ENCODE assay signal across 8 cellular contexts in genomic region chr19:7069904-7070226, GRCh38. TPM values are rescaled to one million over a fixed set of nuclear protein-coding genes. Genes with fewer than 3 reads are reported as not detected.
DNase-seq lines count a peak whose midpoint lies in the region; ATAC-seq and TF ChIP-seq lines count a peak whose summit lies in the region.

No MANE protein-coding gene starts in this region.

- peak overlapping the region; percentile 77 for H3K27ac Mint-ChIP-seq in activated CD4-positive, alpha-beta T cell treated with anti-CD3 and anti-CD28 coated beads for 36 hours
- H3K27ac Mint-ChIP-seq in progenitor cell of endocrine pancreas, result peak overlapping the region; percentile 40

- POLR2A ChIA-PET in activated CD4-positive, alpha-beta T cell treated with anti-CD3 and anti-CD28 coated beads for 36 hours (lab: Charles Lee), result interaction anchor here (0.5 to 1.2 kb wide), 3 partner anchors 29 to 275 kb away, joined by 3 to 8 read pairs (median 6); no protein-coding TSS in a partner anchor

- TF ChIP-seq POLR2A in esophagus squamous epithelium (IDR thresholded peaks at IDR 0.05), result no peak

- H3K27me3 ChIP-seq in SJSA1 (replicated peaks), result no peaks in the 10 kb centered on the region
- H3K27me3 ChIP-seq in esophagus squamous epithelium, result no peaks in the 10 kb centered on the region

- peaks cover 9% of the 10 kb centered on the region for H3K9me3 ChIP-seq in SJSA1 (replicated peaks)
- H3K9me3 ChIP-seq in esophagus squamous epithelium, result peaks cover 0 to 3% (median 0%) of the 10 kb centered on the region in 3 donors

- H3K9me3 Mint-ChIP-seq in activated CD4-positive, alpha-beta T cell treated with anti-CD3 and anti-CD28 coated beads for 36 hours (ENCODE audit: low read depth), result peaks cover 2% of the 10 kb centered on the region
- H3K9me3 Mint-ChIP-seq in progenitor cell of endocrine pancreas (ENCODE audit: low read depth), result peaks cover 18% of the 10 kb centered on the region

- CTCF ChIA-PET in activated CD4-positive, alpha-beta T cell treated with anti-CD3 and anti-CD28 coated beads for 36 hours (lab: Charles Lee), result interaction anchor here (0.5 to 1.9 kb wide), 4 partner anchors 30 to 106 kb away, joined by 3 to 6 read pairs (median 6); no protein-coding TSS in a partner anchor

- peak overlapping the region; percentile 79 for H3K4me3 ChIP-seq in SJSA1
- peak overlapping the region; percentile 80 to 98 (median 88) for H3K4me3 ChIP-seq in esophagus squamous epithelium

- no peaks in the 10 kb centered on the region for H3K27me3 Mint-ChIP-seq in activated CD4-positive, alpha-beta T cell treated with anti-CD3 and anti-CD28 coated beads for 36 hours
- no peaks in the 10 kb centered on the region for H3K27me3 Mint-ChIP-seq in progenitor cell of endocrine pancreas

- peaks cover 44% of the 10 kb centered on the region for H3K36me3 ChIP-seq in SJSA1
- H3K36me3 ChIP-seq in esophagus squamous epithelium, result peaks cover 3 to 44% (median 24%) of the 10 kb centered on the region in 3 donors

- WGBS in esophagus squamous epithelium, 2 donors, result 0% methylated on average over 4 of the region's 12 CpGs

- no peak for DNase-seq in activated CD4-positive, alpha-beta T cell treated with anti-CD3 and anti-CD28 coated beads for 36 hours
- DNase-seq in activated CD4-positive, alpha-beta T cell treated with anti-CD3 and anti-CD28 coated beads, Interleukin-2, amount 50 U/mL, for 48 hours, result no peak
- DNase-seq in SJSA1 (ENCODE audit: low read depth in 1 of 2, low spot score in 2 of 2), result no peak
- DNase-seq in esophagus squamous epithelium (lab: John Stamatoyannopoulos, UW), result no peak
- no peak for DNase-seq in progenitor cell of endocrine pancreas (ENCODE audit: low spot score, unreplicated experiment)
- DNase-seq in foreskin melanocyte, result no peak
- DNase-seq in AML-193 (lab: John Stamatoyannopoulos, UW), result no peak
- no peak for DNase-seq in AG08396 (ENCODE audit: low spot score)

- H3K36me3 Mint-ChIP-seq in activated CD4-positive, alpha-beta T cell treated with anti-CD3 and anti-CD28 coated beads for 36 hours (ENCODE audit: low read depth), result peaks cover 39% of the 10 kb centered on the region
- peaks cover 20% of the 10 kb centered on the region for H3K36me3 Mint-ChIP-seq in progenitor cell of endocrine pancreas (ENCODE audit: insufficient read depth)

- H3K4me1 Mint-ChIP-seq in activated CD4-positive, alpha-beta T cell treated with anti-CD3 and anti-CD28 coated beads for 36 hours, result peaks cover 17% of the 10 kb centered on the region
- peaks cover 2% of the 10 kb centered on the region for H3K4me1 Mint-ChIP-seq in progenitor cell of endocrine pancreas (ENCODE audit: low read depth)

- H3K27ac ChIP-seq in SJSA1 (peak overlapping the region; percentile 14), esophagus squamous epithelium (peak overlapping the region; percentile 84 to 90 (median 87))

- intact Hi-C loops in activated CD4-positive, alpha-beta T cell treated with anti-CD3 and anti-CD28 coated beads for 36 hours (cut with DNase I, micrococcal nuclease), result loop anchor here in 1 of 2 experiments (1.0 kb wide), 2 partner anchors 29 to 303 kb away; partner anchors contain the start of gene SH2D3A
- intact Hi-C loops in esophagus squamous epithelium (cut with DNase I), result no loop called here

- H3K4me1 ChIP-seq in SJSA1 (replicated peaks), result peaks cover 7% of the 10 kb centered on the region; the same call in 1 of the 2 replicates
- H3K4me1 ChIP-seq in esophagus squamous epithelium, result peaks cover 6 to 15% (median 7%) of the 10 kb centered on the region in 3 donors

- peak overlapping the region; percentile 90 for H3K4me3 Mint-ChIP-seq in activated CD4-positive, alpha-beta T cell treated with anti-CD3 and anti-CD28 coated beads for 36 hours
- H3K4me3 Mint-ChIP-seq in progenitor cell of endocrine pancreas (ENCODE audit: low read depth), result peak overlapping the region; percentile 96

- TF ChIP-seq CTCF in esophagus squamous epithelium (IDR thresholded peaks at IDR 0.05) (peak in 1 of 6 experiments; percentile 1), progenitor cell of endocrine pancreas (IDR thresholded peaks at IDR 0.05; ENCODE audit: unreplicated experiment) (no peak)

- ATAC-seq in activated CD4-positive, alpha-beta T cell treated with anti-CD3 and anti-CD28 coated beads for 36 hours, result peak; percentile 24

RNA-seq across cellular contexts. Expression of gene ZNF557, which starts 0.4 kb away (rescaled TPM):
- 1 to 10 TPM; 8.9 to 9.6 TPM for total RNA-seq in activated CD4-positive, alpha-beta T cell treated with anti-CD3 and anti-CD28 coated beads for 36 hours
- total RNA-seq in SJSA1 (2014; rRNA removed; shearing (Covaris generic)), result 5.7 and 9.4 TPM in 2 replicates
- total RNA-seq in esophagus squamous epithelium (10 to 100 TPM in 1 of 4 donors, 1 to 10 TPM in 3; 3.7 to 10.1 (median 6.8) TPM), progenitor cell of endocrine pancreas (14.9 and 15.7 TPM in 2 replicates)

RNA-seq across cellular contexts. Expression of gene MBD3L3, which starts 11.4 kb away (rescaled TPM):
- total RNA-seq in activated CD4-positive, alpha-beta T cell treated with anti-CD3 and anti-CD28 coated beads for 36 hours, result not detected
- total RNA-seq in SJSA1 (2014; rRNA removed; shearing (Covaris generic)), result not detected in 2 replicates
- total RNA-seq in esophagus squamous epithelium (not detected), progenitor cell of endocrine pancreas (not detected in 2 replicates)

RNA-seq across cellular contexts. Expression of gene MBD3L2, which starts 20.7 kb away (rescaled TPM):
- not detected for total RNA-seq in activated CD4-positive, alpha-beta T cell treated with anti-CD3 and anti-CD28 coated beads for 36 hours
- total RNA-seq in SJSA1 (2014; rRNA removed; shearing (Covaris generic)), result not detected in 2 replicates
- total RNA-seq in esophagus squamous epithelium (not detected), progenitor cell of endocrine pancreas (not detected in 2 replicates)

RNA-seq across cellular contexts. Expression of gene MBD3L4, which starts 29.9 kb away (rescaled TPM):
- total RNA-seq in activated CD4-positive, alpha-beta T cell treated with anti-CD3 and anti-CD28 coated beads for 36 hours, result not detected
- total RNA-seq in SJSA1 (2014; rRNA removed; shearing (Covaris generic)), result not detected in 2 replicates
- total RNA-seq in esophagus squamous epithelium (not detected), progenitor cell of endocrine pancreas (not detected in 2 replicates)

RNA-seq across cellular contexts. Expression of gene MBD3L5, which starts 39.5 kb away (rescaled TPM):
- total RNA-seq in activated CD4-positive, alpha-beta T cell treated with anti-CD3 and anti-CD28 coated beads for 36 hours, result not detected
- not detected in 2 replicates for total RNA-seq in SJSA1 (2014; rRNA removed; shearing (Covaris generic))
- total RNA-seq in esophagus squamous epithelium, result not detected
- not detected in 2 replicates for total RNA-seq in progenitor cell of endocrine pancreas
